ENCODE assay signal across 1 cellular context in genomic region chr13:46052314-46053161, GRCh38.
A peak's percentile ranks its signal among the peaks of the same experiment; 100 is the strongest.
TF ChIP-seq lines count a peak whose summit lies in the region.

Gene ZC3H13, minus strand, starts transcription at chr13:46052746. Its CDS starts 7,239 bp downstream, at chr13:46045507.

TF ChIP-seq in HepG2, 621 proteins besides CTCF, POLR2A, EP300 and RAD21 (continued from another document and continues in another):
- TF ChIP-seq, protein P1, sequence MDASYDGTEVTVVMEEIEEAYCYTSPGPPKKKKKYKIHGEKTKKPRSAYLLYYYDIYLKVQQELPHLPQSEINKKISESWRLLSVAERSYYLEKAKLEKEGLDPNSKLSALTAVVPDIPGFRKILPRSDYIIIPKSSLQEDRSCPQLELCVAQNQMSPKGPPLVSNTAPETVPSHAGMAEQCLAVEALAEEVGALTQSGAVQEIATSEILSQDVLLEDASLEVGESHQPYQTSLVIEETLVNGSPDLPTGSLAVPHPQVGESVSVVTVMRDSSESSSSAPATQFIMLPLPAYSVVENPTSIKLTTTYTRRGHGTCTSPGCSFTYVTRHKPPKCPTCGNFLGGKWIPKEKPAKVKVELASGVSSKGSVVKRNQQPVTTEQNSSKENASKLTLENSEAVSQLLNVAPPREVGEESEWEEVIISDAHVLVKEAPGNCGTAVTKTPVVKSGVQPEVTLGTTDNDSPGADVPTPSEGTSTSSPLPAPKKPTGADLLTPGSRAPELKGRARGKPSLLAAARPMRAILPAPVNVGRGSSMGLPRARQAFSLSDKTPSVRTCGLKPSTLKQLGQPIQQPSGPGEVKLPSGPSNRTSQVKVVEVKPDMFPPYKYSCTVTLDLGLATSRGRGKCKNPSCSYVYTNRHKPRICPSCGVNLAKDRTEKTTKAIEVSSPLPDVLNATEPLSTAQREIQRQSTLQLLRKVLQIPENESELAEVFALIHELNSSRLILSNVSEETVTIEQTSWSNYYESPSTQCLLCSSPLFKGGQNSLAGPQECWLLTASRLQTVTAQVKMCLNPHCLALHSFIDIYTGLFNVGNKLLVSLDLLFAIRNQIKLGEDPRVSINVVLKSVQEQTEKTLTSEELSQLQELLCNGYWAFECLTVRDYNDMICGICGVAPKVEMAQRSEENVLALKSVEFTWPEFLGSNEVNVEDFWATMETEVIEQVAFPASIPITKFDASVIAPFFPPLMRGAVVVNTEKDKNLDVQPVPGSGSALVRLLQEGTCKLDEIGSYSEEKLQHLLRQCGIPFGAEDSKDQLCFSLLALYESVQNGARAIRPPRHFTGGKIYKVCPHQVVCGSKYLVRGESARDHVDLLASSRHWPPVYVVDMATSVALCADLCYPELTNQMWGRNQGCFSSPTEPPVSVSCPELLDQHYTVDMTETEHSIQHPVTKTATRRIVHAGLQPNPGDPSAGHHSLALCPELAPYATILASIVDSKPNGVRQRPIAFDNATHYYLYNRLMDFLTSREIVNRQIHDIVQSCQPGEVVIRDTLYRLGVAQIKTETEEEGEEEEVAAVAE (CRISPR knock-in tag; IDR thresholded peaks at IDR 0.05; ENCODE audit: borderline replicate concordance): peak; percentile 70; the same call in 1 of the 2 replicates
- TF ChIP-seq, protein P2, sequence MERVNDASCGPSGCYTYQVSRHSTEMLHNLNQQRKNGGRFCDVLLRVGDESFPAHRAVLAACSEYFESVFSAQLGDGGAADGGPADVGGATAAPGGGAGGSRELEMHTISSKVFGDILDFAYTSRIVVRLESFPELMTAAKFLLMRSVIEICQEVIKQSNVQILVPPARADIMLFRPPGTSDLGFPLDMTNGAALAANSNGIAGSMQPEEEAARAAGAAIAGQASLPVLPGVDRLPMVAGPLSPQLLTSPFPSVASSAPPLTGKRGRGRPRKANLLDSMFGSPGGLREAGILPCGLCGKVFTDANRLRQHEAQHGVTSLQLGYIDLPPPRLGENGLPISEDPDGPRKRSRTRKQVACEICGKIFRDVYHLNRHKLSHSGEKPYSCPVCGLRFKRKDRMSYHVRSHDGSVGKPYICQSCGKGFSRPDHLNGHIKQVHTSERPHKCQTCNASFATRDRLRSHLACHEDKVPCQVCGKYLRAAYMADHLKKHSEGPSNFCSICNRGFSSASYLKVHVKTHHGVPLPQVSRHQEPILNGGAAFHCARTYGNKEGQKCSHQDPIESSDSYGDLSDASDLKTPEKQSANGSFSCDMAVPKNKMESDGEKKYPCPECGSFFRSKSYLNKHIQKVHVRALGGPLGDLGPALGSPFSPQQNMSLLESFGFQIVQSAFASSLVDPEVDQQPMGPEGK (CRISPR knock-in tag; IDR thresholded peaks at IDR 0.05): peak; percentile 46; the same call in 1 of the 2 replicates
- TF ChIP-seq FOXK2 (IDR thresholded peaks at IDR 0.05) (no peak), KDM2A (CRISPR knock-in tag; IDR thresholded peaks at IDR 0.05; ENCODE audit: borderline replicate concordance, low read depth) (peak; percentile 100), AGO1 (IDR thresholded peaks at IDR 0.05; ENCODE audit: low read depth, low read length, poor library complexity, severe bottlenecking) (peak; percentile 92), ZNF468 (CRISPR knock-in tag; IDR thresholded peaks at IDR 0.05) (no peak), ZNF558 (CRISPR knock-in tag; IDR thresholded peaks at IDR 0.05; ENCODE audit: borderline replicate concordance) (peak; percentile 46; the same call in 1 of the 2 replicates), GPN1 (CRISPR knock-in tag; IDR thresholded peaks at IDR 0.05; ENCODE audit: borderline replicate concordance) (no peak), ZNF281 (CRISPR knock-in tag; IDR thresholded peaks at IDR 0.05; ENCODE audit: borderline replicate concordance) (0 out of 2 replicates have a peak, but pooled peaks have one; percentile 25), HMG20B (CRISPR knock-in tag; conservative IDR thresholded peaks at IDR 0.05) (peak; percentile 55; the same call in 1 of the 2 replicates), RFXAP (CRISPR knock-in tag; IDR thresholded peaks at IDR 0.05; ENCODE audit: borderline replicate concordance) (0 out of 2 replicates have a peak, but pooled peaks have one; percentile 29), ZNF12 (CRISPR knock-in tag; IDR thresholded peaks at IDR 0.05) (0 out of 2 replicates have a peak, but pooled peaks have one; percentile 32), ZNF788 (CRISPR knock-in tag; IDR thresholded peaks at IDR 0.05; ENCODE audit: borderline replicate concordance) (peak; percentile 23; the same call in 1 of the 2 replicates), ZNF354B (CRISPR knock-in tag; IDR thresholded peaks at IDR 0.05) (no peak), GATA4 (IDR thresholded peaks at IDR 0.05; ENCODE audit: borderline replicate concordance, low read depth) (peak; percentile 29; the same call in 1 of the 2 replicates), GABPB1 (CRISPR knock-in tag; IDR thresholded peaks at IDR 0.05) (peak; percentile 96), ZNF317 (CRISPR knock-in tag; IDR thresholded peaks at IDR 0.05) (0 out of 2 replicates have a peak, but pooled peaks have one; percentile 18), ZNF431 (CRISPR knock-in tag; IDR thresholded peaks at IDR 0.05; ENCODE audit: borderline replicate concordance, low read depth) (0 out of 2 replicates have a peak, but pooled peaks have one; percentile 53), ZNF451 (CRISPR knock-in tag; IDR thresholded peaks at IDR 0.05) (0 out of 2 replicates have a peak, but pooled peaks have one; percentile 33), YEATS4 (CRISPR knock-in tag; IDR thresholded peaks at IDR 0.05; ENCODE audit: borderline replicate concordance) (peak; percentile 60), FOXK1 (CRISPR knock-in tag; IDR thresholded peaks at IDR 0.05; ENCODE audit: borderline replicate concordance, low read depth) (peak; percentile 81; the same call in 1 of the 2 replicates), JUND (CRISPR knock-in tag; IDR thresholded peaks at IDR 0.05) (no peak), HDAC1 (CRISPR knock-in tag; IDR thresholded peaks at IDR 0.05) (peak; percentile 52; the same call in 1 of the 2 replicates), SP5 (CRISPR knock-in tag; IDR thresholded peaks at IDR 0.05; ENCODE audit: borderline replicate concordance, low read depth) (0 out of 2 replicates have a peak, but pooled peaks have one; percentile 44), HOMEZ (CRISPR knock-in tag; IDR thresholded peaks at IDR 0.05; ENCODE audit: low read depth) (peak; percentile 83)
- TF ChIP-seq, protein P3, sequence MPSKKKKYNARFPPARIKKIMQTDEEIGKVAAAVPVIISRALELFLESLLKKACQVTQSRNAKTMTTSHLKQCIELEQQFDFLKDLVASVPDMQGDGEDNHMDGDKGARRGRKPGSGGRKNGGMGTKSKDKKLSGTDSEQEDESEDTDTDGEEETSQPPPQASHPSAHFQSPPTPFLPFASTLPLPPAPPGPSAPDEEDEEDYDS (CRISPR knock-in tag; IDR thresholded peaks at IDR 0.05): peak; percentile 41; the same call in 1 of the 2 replicates
- TF ChIP-seq, protein P4, sequence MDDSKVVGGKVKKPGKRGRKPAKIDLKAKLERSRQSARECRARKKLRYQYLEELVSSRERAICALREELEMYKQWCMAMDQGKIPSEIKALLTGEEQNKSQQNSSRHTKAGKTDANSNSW (CRISPR knock-in tag; IDR thresholded peaks at IDR 0.05; ENCODE audit: borderline replicate concordance): 0 out of 2 replicates have a peak, but pooled peaks have one; percentile 25
- TF ChIP-seq, protein P5, sequence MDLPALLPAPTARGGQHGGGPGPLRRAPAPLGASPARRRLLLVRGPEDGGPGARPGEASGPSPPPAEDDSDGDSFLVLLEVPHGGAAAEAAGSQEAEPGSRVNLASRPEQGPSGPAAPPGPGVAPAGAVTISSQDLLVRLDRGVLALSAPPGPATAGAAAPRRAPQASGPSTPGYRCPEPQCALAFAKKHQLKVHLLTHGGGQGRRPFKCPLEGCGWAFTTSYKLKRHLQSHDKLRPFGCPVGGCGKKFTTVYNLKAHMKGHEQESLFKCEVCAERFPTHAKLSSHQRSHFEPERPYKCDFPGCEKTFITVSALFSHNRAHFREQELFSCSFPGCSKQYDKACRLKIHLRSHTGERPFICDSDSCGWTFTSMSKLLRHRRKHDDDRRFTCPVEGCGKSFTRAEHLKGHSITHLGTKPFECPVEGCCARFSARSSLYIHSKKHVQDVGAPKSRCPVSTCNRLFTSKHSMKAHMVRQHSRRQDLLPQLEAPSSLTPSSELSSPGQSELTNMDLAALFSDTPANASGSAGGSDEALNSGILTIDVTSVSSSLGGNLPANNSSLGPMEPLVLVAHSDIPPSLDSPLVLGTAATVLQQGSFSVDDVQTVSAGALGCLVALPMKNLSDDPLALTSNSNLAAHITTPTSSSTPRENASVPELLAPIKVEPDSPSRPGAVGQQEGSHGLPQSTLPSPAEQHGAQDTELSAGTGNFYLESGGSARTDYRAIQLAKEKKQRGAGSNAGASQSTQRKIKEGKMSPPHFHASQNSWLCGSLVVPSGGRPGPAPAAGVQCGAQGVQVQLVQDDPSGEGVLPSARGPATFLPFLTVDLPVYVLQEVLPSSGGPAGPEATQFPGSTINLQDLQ (CRISPR knock-in tag; IDR thresholded peaks at IDR 0.05): no peak
- TF ChIP-seq, protein P6, sequence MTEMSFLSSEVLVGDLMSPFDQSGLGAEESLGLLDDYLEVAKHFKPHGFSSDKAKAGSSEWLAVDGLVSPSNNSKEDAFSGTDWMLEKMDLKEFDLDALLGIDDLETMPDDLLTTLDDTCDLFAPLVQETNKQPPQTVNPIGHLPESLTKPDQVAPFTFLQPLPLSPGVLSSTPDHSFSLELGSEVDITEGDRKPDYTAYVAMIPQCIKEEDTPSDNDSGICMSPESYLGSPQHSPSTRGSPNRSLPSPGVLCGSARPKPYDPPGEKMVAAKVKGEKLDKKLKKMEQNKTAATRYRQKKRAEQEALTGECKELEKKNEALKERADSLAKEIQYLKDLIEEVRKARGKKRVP (CRISPR knock-in tag; IDR thresholded peaks at IDR 0.05): 0 out of 4 replicates have a peak, but pooled peaks of 1 of the 2 experiments have one; percentile 28
- TF ChIP-seq, protein P7, sequence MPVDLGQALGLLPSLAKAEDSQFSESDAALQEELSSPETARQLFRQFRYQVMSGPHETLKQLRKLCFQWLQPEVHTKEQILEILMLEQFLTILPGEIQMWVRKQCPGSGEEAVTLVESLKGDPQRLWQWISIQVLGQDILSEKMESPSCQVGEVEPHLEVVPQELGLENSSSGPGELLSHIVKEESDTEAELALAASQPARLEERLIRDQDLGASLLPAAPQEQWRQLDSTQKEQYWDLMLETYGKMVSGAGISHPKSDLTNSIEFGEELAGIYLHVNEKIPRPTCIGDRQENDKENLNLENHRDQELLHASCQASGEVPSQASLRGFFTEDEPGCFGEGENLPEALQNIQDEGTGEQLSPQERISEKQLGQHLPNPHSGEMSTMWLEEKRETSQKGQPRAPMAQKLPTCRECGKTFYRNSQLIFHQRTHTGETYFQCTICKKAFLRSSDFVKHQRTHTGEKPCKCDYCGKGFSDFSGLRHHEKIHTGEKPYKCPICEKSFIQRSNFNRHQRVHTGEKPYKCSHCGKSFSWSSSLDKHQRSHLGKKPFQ (CRISPR knock-in tag; IDR thresholded peaks at IDR 0.05; ENCODE audit: insufficient replicate concordance): peak; percentile 14
- TF ChIP-seq, protein P8, sequence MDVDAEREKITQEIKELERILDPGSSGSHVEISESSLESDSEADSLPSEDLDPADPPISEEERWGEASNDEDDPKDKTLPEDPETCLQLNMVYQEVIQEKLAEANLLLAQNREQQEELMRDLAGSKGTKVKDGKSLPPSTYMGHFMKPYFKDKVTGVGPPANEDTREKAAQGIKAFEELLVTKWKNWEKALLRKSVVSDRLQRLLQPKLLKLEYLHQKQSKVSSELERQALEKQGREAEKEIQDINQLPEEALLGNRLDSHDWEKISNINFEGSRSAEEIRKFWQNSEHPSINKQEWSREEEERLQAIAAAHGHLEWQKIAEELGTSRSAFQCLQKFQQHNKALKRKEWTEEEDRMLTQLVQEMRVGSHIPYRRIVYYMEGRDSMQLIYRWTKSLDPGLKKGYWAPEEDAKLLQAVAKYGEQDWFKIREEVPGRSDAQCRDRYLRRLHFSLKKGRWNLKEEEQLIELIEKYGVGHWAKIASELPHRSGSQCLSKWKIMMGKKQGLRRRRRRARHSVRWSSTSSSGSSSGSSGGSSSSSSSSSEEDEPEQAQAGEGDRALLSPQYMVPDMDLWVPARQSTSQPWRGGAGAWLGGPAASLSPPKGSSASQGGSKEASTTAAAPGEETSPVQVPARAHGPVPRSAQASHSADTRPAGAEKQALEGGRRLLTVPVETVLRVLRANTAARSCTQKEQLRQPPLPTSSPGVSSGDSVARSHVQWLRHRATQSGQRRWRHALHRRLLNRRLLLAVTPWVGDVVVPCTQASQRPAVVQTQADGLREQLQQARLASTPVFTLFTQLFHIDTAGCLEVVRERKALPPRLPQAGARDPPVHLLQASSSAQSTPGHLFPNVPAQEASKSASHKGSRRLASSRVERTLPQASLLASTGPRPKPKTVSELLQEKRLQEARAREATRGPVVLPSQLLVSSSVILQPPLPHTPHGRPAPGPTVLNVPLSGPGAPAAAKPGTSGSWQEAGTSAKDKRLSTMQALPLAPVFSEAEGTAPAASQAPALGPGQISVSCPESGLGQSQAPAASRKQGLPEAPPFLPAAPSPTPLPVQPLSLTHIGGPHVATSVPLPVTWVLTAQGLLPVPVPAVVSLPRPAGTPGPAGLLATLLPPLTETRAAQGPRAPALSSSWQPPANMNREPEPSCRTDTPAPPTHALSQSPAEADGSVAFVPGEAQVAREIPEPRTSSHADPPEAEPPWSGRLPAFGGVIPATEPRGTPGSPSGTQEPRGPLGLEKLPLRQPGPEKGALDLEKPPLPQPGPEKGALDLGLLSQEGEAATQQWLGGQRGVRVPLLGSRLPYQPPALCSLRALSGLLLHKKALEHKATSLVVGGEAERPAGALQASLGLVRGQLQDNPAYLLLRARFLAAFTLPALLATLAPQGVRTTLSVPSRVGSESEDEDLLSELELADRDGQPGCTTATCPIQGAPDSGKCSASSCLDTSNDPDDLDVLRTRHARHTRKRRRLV (CRISPR knock-in tag; IDR thresholded peaks at IDR 0.05): 0 out of 2 replicates have a peak, but pooled peaks have one; percentile 25
